ENCODE assay signal across 10 cellular contexts in genomic region chr5:1422522-1422921, GRCh38. TPM values are rescaled to one million over a fixed set of nuclear protein-coding genes. Genes with fewer than 3 reads are reported as not detected.
DNase-seq lines count a peak whose midpoint lies in the region; ATAC-seq, FAIRE-seq and TF ChIP-seq lines count a peak whose summit lies in the region.
"Not testable (repeated sequence)": the region's sequence is repeated elsewhere in the genome, so short reads cannot be mapped to it uniquely, and the experiment has no call there.
"Had no signal": no experiment of that assay in that cellular context is flagged by ENCODE, and none has a peak within 500 bp of the region (broad histone marks: within the 10 kb centered on the region; RNA-seq: fewer than 3 reads in every experiment).

No MANE protein-coding gene starts in this region.

- not testable (repeated sequence) for H3K27ac Mint-ChIP-seq in WTC11

- H3K4me3 Mint-ChIP-seq in WTC11: not testable (repeated sequence)

- POLR2A ChIA-PET in WTC11 (lab: Charles Lee): not testable (repeated sequence)

- TF ChIP-seq POLR2A in right lobe of liver (IDR thresholded peaks at IDR 0.05): not testable (repeated sequence)

- H3K36me3 Mint-ChIP-seq in WTC11: not testable (repeated sequence)

- H3K9me3 Mint-ChIP-seq in WTC11: peaks cover 55% of the 10 kb centered on the region

- intact Hi-C loops in kidney (cut with DNase I); right lobe of liver (cut with DNase I); posterior vena cava (cut with DNase I); aorta (cut with DNase I): not testable (repeated sequence)

- peaks cover 2 to 10% of the 10 kb centered on the region in 2 donors for H3K9me3 ChIP-seq in kidney (ENCODE audit: control insufficient read depth in 1 of 2, low read length in 2 of 2)
- not testable (repeated sequence) for H3K9me3 ChIP-seq in right lobe of liver; aorta (ENCODE audit: control insufficient read depth, low read length)

- peak; percentile 1 for DNase-seq in WTC11 (ENCODE audit: low spot score)
- peak; percentile 10 for DNase-seq in kidney
- DNase-seq in right lobe of liver: peak in 2 of 3 donors; percentile 5 to 7
- peak; percentile 6 for DNase-seq in posterior vena cava (ENCODE audit: low spot score)
- peak; percentile 16 to 25 for DNase-seq in aorta

- H3K27me3 Mint-ChIP-seq in WTC11 (ENCODE audit: low read depth): not testable (repeated sequence)

- H3K4me1 Mint-ChIP-seq in WTC11: not testable (repeated sequence)

- H3K9ac ChIP-seq in kidney (ENCODE audit: low read length in 2 of 2): not testable (repeated sequence)

- H3K4me1 ChIP-seq in kidney (ENCODE audit: control insufficient read depth in 1 of 2, insufficient read depth in 1 of 2, low read depth in 1 of 2, low read length in 2 of 2); right lobe of liver; aorta (ENCODE audit: control insufficient read depth in 1 of 2, insufficient read depth in 2 of 2, low read length in 2 of 2): not testable (repeated sequence)

- FAIRE-seq in kidney (lab: Jason Lieb, UNC): not testable (repeated sequence)

- CTCF ChIA-PET in WTC11 (lab: Charles Lee): not testable (repeated sequence)

- no CpG with 5 or more reads among the region's 13 CpGs for WGBS in right lobe of liver (ENCODE audit: insufficient coverage, low coverage, low lambda C conversion rate, missing lambda C conversion rate)
- 86 to 90% methylated on average over 11 to 13 of the region's 13 CpGs for WGBS in aorta, 2 donors

- not testable (repeated sequence) for H3K36me3 ChIP-seq in kidney (ENCODE audit: control insufficient read depth in 1 of 2, insufficient read depth in 2 of 2, low read length in 2 of 2); right lobe of liver; aorta (ENCODE audit: control insufficient read depth in 1 of 2, insufficient read depth in 2 of 2, low read length in 1 of 2)

- not testable (repeated sequence) for H3K27ac ChIP-seq in kidney (ENCODE audit: low read depth in 2 of 2, low read length in 2 of 2); right lobe of liver; aorta (ENCODE audit: low read depth in 1 of 2, low read length in 2 of 2)

- H3K27me3 ChIP-seq in right lobe of liver; aorta (ENCODE audit: control insufficient read depth in 1 of 2, insufficient read depth in 2 of 2, low read length in 1 of 2): not testable (repeated sequence)

- not testable (repeated sequence) for ATAC-seq in WTC11; right lobe of liver; aorta (ENCODE audit: low FRiP score)

- TF ChIP-seq CTCF in WTC11 (IDR thresholded peaks at IDR 0.05); kidney (IDR thresholded peaks at IDR 0.05; ENCODE audit: borderline replicate concordance, extremely low read depth, insufficient read depth); right lobe of liver (IDR thresholded peaks at IDR 0.05): not testable (repeated sequence)

- H3K4me3 ChIP-seq in kidney (ENCODE audit: low read length in 2 of 2); right lobe of liver; aorta (ENCODE audit: low read length in 2 of 2): not testable (repeated sequence)

RNA-seq across cellular contexts. Expression of gene SLC6A3, which starts 22.7 kb away (rescaled TPM):
- total RNA-seq in WTC11 (2021): 0.53 to 0.74 TPM (median 0.64 TPM) in 3 replicates
- total RNA-seq in kidney: 0.54 TPM
- polyA plus RNA-seq in kidney (ENCODE audit: insufficient read depth, low read depth, low replicate concordance): 0.09 TPM
- not detected for total RNA-seq in right lobe of liver
- total RNA-seq in posterior vena cava: under 1 TPM; 0.10 to 0.19 TPM
- under 1 TPM; 0.23 to 0.30 TPM for total RNA-seq in aorta
- polyA plus RNA-seq in aorta: under 1 TPM in 1 of 2 donors, not detected in 1; 0.56 TPM
- total RNA-seq: A172; Caco-2; Calu3; CD8-positive, alpha-beta T cell had no signal
- polyA plus RNA-seq: BJ had no signal
